In the genomic region with DNA sequence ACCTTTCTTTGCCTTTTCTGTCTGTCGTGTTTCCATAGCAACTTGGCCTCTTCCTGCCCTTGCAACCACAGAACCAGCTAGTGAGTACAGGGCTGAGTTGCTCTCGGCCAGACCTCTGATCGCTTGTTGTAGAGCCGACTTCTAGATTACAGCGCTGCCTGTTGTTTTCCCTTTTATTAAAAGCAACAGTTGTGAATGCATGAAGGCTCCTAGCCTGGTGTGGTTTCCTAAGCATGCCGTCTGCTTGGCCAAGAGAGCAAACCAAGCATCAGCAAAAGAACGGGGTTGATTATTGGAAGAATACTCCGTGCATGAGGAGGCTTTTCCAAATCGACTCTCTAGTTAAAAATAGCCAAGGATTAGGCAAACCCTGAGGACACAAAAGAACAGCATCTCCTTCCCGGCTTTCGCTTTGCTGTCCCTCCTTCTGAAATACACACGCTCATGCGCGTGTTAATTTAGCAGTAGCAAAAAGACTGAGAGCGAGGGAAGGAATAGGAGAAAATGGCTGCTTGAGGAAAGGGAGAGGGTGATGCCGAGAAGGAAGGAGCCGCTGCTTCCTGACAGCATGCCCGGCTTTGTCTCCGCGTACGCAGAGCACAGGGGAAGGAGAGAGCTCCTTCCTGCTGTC, we compare ENCODE assay signal across 9 cellular contexts.
A peak's percentile ranks its signal among the peaks of the same experiment; 100 is the strongest.
DNase-seq lines count a peak whose midpoint lies in the region; ATAC-seq and TF ChIP-seq lines count a peak whose summit lies in the region.
"Had no signal": no experiment of that assay in that cellular context is flagged by ENCODE, and none has a peak within 500 bp of the region (broad histone marks: within the 10 kb centered on the region; RNA-seq: fewer than 3 reads in every experiment).

No MANE protein-coding gene starts in this region.

- peak; percentile 75 for ATAC-seq in activated T-helper 17 cell treated with anti-CD3 and anti-CD28 coated beads, Interleukin-2, amount 50 U/mL, for 72 hours (replicated peaks)
- ATAC-seq in left ventricle myocardium superior, result peak; percentile 69
- no peak for ATAC-seq in GM18867 (IDR thresholded peaks at IDR 0.05; ENCODE audit: unreplicated experiment)
- no peak for ATAC-seq in left lobe of liver

- H3K4me1 Mint-ChIP-seq in activated T-helper 17 cell treated with anti-CD3 and anti-CD28 coated beads, Interleukin-2, amount 50 U/mL, for 72 hours, result no peaks in the 10 kb centered on the region

- H3K27ac Mint-ChIP-seq in activated T-helper 17 cell treated with anti-CD3 and anti-CD28 coated beads, Interleukin-2, amount 50 U/mL, for 72 hours, result no peak overlapping the region
- H3K27ac Mint-ChIP-seq: IgD-negative memory B cell had no signal

- peak overlapping the region; percentile 28 for H3K4me2 ChIP-seq in skeletal muscle satellite cell (ENCODE audit: low read length)

- intact Hi-C loops in left ventricle myocardium superior (cut with micrococcal nuclease), result no loop called here

- no peak for TF ChIP-seq CTCF in GM12865 (IDR thresholded peaks at IDR 0.05; ENCODE audit: insufficient read depth, low read depth, low read length, missing control alignments)

- no peaks in the 10 kb centered on the region for H3K9me3 Mint-ChIP-seq in activated T-helper 17 cell treated with anti-CD3 and anti-CD28 coated beads, Interleukin-2, amount 50 U/mL, for 72 hours
- H3K9me3 Mint-ChIP-seq: IgD-negative memory B cell had no signal

- H3K36me3 Mint-ChIP-seq in activated T-helper 17 cell treated with anti-CD3 and anti-CD28 coated beads, Interleukin-2, amount 50 U/mL, for 72 hours (ENCODE audit: low read depth), result no peaks in the 10 kb centered on the region

- H3K4me3 ChIP-seq in GM12865 (ENCODE audit: low read depth, low read length) (no peak overlapping the region), skeletal muscle satellite cell (ENCODE audit: low read length) (peak overlapping the region; percentile 15)

- peak overlapping the region; percentile 27 for H3K4me3 Mint-ChIP-seq in activated T-helper 17 cell treated with anti-CD3 and anti-CD28 coated beads, Interleukin-2, amount 50 U/mL, for 72 hours

- no peaks in the 10 kb centered on the region for H3K27me3 ChIP-seq in skeletal muscle satellite cell (ENCODE audit: control insufficient read depth, insufficient read depth, low read length)

- H3K9me3 ChIP-seq in skeletal muscle satellite cell (replicated peaks; ENCODE audit: low read length), result no peaks in the 10 kb centered on the region

- H3K36me3 ChIP-seq in skeletal muscle satellite cell (ENCODE audit: insufficient read depth, low read length), result peaks cover 5% of the 10 kb centered on the region

- DNase-seq in GM12865 (ENCODE audit: low read depth) (peak; percentile 23), left ventricle myocardium superior (no peak), DMS79 treated with DMSO at 0.1 percent for 48 hours (lab: John Stamatoyannopoulos, UW) (no peak), NK-92 (lab: John Stamatoyannopoulos, UW; ENCODE audit: unreplicated experiment) (no peak), left lobe of liver (ENCODE audit: low spot score) (no peak)

- H3K9ac ChIP-seq in skeletal muscle satellite cell (ENCODE audit: low read depth, low read length), result peak overlapping the region; percentile 18

- peaks cover 6% of the 10 kb centered on the region for H3K4me1 ChIP-seq in skeletal muscle satellite cell (ENCODE audit: control insufficient read depth, insufficient read depth, low read length)

- peaks cover 32% of the 10 kb centered on the region for H3K27me3 Mint-ChIP-seq in activated T-helper 17 cell treated with anti-CD3 and anti-CD28 coated beads, Interleukin-2, amount 50 U/mL, for 72 hours

Comparison
In these comparisons a context has a peak if more than half of its experiments do, and no peak if none do; other contexts are left out.
1. ATAC-seq: peak in activated T-helper 17 cell treated with anti-CD3 and anti-CD28 coated beads, Interleukin-2, amount 50 U/mL, for 72 hours (single experiment) and left ventricle myocardium superior (single experiment); none in GM18867 (single experiment) and left lobe of liver (single experiment).